Comparison of ENCODE assay signal across 1 cellular context in genomic region chr3:71207632-71208031, GRCh38.
TF ChIP-seq lines count a peak whose summit lies in the region.

No MANE protein-coding gene starts in this region.

TF ChIP-seq in K562, 482 proteins besides CTCF, POLR2A, EP300 and RAD21 (continued from another document):
- no peak for TF ChIP-seq MYBL2 (IDR thresholded peaks at IDR 0.05; ENCODE audit: low read depth)
- no peak for TF ChIP-seq MYBL2 (CRISPR knock-in tag; IDR thresholded peaks at IDR 0.05; ENCODE audit: borderline replicate concordance)
- no peak for TF ChIP-seq ESRRB (CRISPR knock-in tag; IDR thresholded peaks at IDR 0.05; ENCODE audit: borderline replicate concordance)
- no peak for TF ChIP-seq ZNF12 (CRISPR knock-in tag; IDR thresholded peaks at IDR 0.05)
- no peak for TF ChIP-seq CEBPB (tag; IDR thresholded peaks at IDR 0.05)
- TF ChIP-seq FOXO4 (CRISPR knock-in tag; IDR thresholded peaks at IDR 0.05): no peak
- no peak for TF ChIP-seq ZNF140 (CRISPR knock-in tag; IDR thresholded peaks at IDR 0.05)
- TF ChIP-seq CCAR2 (IDR thresholded peaks at IDR 0.05; ENCODE audit: low read depth, low read length): no peak
- no peak for TF ChIP-seq GTF2F1 (IDR thresholded peaks at IDR 0.05; ENCODE audit: low read depth, low read length)
- TF ChIP-seq TBL1XR1 (IDR thresholded peaks at IDR 0.05; ENCODE audit: low read length in 2 of 2): no peak
- TF ChIP-seq SMARCC2 (IDR thresholded peaks at IDR 0.05; ENCODE audit: low read depth): no peak
- TF ChIP-seq, protein P1, sequence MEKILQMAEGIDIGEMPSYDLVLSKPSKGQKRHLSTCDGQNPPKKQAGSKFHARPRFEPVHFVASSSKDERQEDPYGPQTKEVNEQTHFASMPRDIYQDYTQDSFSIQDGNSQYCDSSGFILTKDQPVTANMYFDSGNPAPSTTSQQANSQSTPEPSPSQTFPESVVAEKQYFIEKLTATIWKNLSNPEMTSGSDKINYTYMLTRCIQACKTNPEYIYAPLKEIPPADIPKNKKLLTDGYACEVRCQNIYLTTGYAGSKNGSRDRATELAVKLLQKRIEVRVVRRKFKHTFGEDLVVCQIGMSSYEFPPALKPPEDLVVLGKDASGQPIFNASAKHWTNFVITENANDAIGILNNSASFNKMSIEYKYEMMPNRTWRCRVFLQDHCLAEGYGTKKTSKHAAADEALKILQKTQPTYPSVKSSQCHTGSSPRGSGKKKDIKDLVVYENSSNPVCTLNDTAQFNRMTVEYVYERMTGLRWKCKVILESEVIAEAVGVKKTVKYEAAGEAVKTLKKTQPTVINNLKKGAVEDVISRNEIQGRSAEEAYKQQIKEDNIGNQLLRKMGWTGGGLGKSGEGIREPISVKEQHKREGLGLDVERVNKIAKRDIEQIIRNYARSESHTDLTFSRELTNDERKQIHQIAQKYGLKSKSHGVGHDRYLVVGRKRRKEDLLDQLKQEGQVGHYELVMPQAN (IDR thresholded peaks at IDR 0.05; ENCODE audit: borderline replicate concordance): no peak
- TF ChIP-seq, protein P2, sequence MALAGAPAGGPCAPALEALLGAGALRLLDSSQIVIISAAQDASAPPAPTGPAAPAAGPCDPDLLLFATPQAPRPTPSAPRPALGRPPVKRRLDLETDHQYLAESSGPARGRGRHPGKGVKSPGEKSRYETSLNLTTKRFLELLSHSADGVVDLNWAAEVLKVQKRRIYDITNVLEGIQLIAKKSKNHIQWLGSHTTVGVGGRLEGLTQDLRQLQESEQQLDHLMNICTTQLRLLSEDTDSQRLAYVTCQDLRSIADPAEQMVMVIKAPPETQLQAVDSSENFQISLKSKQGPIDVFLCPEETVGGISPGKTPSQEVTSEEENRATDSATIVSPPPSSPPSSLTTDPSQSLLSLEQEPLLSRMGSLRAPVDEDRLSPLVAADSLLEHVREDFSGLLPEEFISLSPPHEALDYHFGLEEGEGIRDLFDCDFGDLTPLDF (CRISPR knock-in tag; IDR thresholded peaks at IDR 0.05): no peak
- TF ChIP-seq FOXJ2 (tag; IDR thresholded peaks at IDR 0.05): no peak
- TF ChIP-seq TBP (optimal IDR thresholded peaks at IDR 0.05; ENCODE audit: low read depth, low read length): no peak
- TF ChIP-seq, protein P3, sequence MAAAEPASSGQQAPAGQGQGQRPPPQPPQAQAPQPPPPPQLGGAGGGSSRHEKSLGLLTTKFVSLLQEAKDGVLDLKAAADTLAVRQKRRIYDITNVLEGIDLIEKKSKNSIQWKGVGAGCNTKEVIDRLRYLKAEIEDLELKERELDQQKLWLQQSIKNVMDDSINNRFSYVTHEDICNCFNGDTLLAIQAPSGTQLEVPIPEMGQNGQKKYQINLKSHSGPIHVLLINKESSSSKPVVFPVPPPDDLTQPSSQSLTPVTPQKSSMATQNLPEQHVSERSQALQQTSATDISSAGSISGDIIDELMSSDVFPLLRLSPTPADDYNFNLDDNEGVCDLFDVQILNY (CRISPR knock-in tag; IDR thresholded peaks at IDR 0.05): no peak
- TF ChIP-seq, protein P4, sequence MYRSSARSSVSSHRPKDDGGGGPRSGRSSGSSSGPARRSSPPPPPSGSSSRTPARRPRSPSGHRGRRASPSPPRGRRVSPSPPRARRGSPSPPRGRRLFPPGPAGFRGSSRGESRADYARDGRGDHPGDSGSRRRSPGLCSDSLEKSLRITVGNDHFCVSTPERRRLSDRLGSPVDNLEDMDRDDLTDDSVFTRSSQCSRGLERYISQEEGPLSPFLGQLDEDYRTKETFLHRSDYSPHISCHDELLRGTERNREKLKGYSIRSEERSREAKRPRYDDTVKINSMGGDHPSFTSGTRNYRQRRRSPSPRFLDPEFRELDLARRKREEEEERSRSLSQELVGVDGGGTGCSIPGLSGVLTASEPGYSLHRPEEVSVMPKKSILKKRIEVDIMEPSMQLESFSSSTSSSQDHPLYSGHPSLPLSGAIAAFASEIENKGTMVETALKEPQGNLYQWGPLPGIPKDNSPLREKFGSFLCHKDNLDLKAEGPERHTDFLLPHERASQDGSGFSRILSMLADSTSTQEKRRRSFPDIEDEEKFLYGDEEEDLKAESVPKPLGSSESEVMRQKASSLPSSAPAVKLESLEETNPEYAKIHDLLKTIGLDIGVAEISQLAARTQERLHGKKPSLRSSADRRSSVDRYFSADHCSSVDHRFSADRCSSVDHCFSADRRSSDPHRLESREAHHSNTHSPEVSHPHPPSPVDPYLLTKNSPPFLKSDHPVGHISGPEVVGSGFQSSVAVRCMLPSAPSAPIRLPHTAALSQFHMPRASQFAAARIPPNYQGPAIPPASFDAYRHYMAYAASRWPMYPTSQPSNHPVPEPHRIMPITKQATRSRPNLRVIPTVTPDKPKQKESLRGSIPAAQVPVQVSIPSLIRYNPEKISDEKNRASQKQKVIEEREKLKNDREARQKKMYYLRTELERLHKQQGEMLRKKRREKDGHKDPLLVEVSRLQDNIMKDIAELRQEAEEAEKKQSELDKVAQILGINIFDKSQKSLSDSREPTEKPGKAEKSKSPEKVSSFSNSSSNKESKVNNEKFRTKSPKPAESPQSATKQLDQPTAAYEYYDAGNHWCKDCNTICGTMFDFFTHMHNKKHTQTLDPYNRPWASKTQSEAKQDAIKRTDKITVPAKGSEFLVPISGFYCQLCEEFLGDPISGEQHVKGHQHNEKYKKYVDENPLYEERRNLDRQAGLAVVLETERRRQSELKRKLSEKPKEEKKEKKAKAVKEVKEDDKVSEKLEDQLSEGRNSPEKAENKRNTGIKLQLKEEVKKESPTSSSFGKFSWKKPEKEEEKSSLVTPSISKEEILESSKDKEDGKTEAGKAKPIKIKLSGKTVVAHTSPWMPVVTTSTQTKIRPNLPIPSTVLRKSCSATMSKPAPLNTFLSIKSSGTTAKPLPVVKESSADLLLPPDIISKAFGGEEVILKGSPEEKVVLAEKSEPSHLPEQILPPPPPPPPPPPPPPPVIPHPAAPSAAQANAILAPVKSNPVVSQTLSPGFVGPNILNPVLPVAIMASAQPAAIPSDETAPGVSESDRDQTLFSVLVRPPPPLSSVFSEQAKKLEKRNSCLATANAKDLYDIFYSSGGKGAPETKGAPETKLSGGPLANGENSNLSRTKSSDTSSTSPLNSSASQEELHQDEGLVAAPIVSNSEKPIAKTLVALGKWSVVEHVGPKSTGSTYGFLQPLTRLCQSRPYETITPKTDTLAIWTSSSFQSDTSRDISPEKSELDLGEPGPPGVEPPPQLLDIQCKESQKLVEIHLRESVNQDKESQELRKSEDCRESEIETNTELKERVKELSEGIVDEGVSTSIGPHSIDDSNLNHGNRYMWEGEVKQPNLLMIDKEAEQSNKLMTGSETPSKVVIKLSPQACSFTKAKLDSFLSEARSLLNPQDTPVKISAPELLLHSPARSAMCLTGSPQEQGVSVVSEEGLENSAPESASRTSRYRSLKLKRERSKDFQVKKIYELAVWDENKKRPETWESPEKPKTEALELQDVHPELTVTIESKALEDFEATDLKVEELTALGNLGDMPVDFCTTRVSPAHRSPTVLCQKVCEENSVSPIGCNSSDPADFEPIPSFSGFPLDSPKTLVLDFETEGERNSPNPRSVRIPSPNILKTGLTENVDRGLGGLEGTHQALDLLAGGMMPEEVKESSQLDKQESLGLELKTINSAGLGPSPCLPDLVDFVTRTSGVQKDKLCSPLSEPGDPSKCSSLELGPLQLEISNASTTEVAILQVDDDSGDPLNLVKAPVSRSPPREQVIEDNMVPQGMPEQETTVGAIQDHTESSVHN (IDR thresholded peaks at IDR 0.05; ENCODE audit: borderline replicate concordance in 1 of 2, low read depth in 1 of 2): no peak
- no peak for TF ChIP-seq ZNF79 (CRISPR knock-in tag; IDR thresholded peaks at IDR 0.05; ENCODE audit: low read depth)
- TF ChIP-seq ZNF407 (IDR thresholded peaks at IDR 0.05; ENCODE audit: low read depth): no peak
- no peak for TF ChIP-seq NFIX (CRISPR knock-in tag; IDR thresholded peaks at IDR 0.05; ENCODE audit: low read depth)
- TF ChIP-seq, protein P5, sequence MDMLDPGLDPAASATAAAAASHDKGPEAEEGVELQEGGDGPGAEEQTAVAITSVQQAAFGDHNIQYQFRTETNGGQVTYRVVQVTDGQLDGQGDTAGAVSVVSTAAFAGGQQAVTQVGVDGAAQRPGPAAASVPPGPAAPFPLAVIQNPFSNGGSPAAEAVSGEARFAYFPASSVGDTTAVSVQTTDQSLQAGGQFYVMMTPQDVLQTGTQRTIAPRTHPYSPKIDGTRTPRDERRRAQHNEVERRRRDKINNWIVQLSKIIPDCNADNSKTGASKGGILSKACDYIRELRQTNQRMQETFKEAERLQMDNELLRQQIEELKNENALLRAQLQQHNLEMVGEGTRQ (CRISPR knock-in tag; IDR thresholded peaks at IDR 0.05): no peak
- TF ChIP-seq DMBX1 (CRISPR knock-in tag; IDR thresholded peaks at IDR 0.05; ENCODE audit: borderline replicate concordance): no peak
- TF ChIP-seq IFI16 (CRISPR knock-in tag; IDR thresholded peaks at IDR 0.05): no peak
- no peak for TF ChIP-seq ZBTB8A (IDR thresholded peaks at IDR 0.05; ENCODE audit: partially characterized antibody)
- no peak for TF ChIP-seq ZBTB7A (IDR thresholded peaks at IDR 0.05; ENCODE audit: borderline replicate concordance, control insufficient read depth, low read depth, low read length)
- no peak for TF ChIP-seq MAFG (tag; conservative IDR thresholded peaks at IDR 0.05)
